ENCODE assay signal across 1 cellular context in genomic region chrX:16867947-16868346, GRCh38.
TF ChIP-seq lines count a peak whose summit lies in the region.

No MANE protein-coding gene starts in this region.

TF ChIP-seq in H1, 55 proteins besides CTCF, POLR2A, EP300 and RAD21:
- TF ChIP-seq RXRA (IDR thresholded peaks at IDR 0.05; ENCODE audit: insufficient read depth, low read depth, low read length) (no peak), KDM4A (IDR thresholded peaks at IDR 0.05; ENCODE audit: low read depth, low read length, severe bottlenecking) (no peak), ASH2L (IDR thresholded peaks at IDR 0.05; ENCODE audit: low read length) (no peak), RNF2 (IDR thresholded peaks at IDR 0.05; ENCODE audit: borderline replicate concordance, low read depth, low read length, missing control alignments, poor library complexity, severe bottlenecking) (no peak), CBX8 (IDR thresholded peaks at IDR 0.05; ENCODE audit: borderline replicate concordance, low read depth, low read length) (no peak), CHD1 (IDR thresholded peaks at IDR 0.05; ENCODE audit: low read depth, low read length) (no peak)
